ENCODE assay signal across 12 cellular contexts in genomic region chrX:13808865-13809264, GRCh38. TPM values are rescaled to one million over a fixed set of nuclear protein-coding genes. Genes with fewer than 3 reads are reported as not detected.
"Had no signal": no experiment of that assay in that cellular context is flagged by ENCODE, and none has a peak within 500 bp of the region (broad histone marks: within the 10 kb centered on the region; RNA-seq: fewer than 3 reads in every experiment).

No MANE protein-coding gene starts in this region.

- H3K27ac ChIP-seq: gastroesophageal sphincter, pancreas, spleen, upper lobe of right lung had no signal

- H3K4me3 ChIP-seq: gastroesophageal sphincter, pancreas, spleen, upper lobe of right lung had no signal

- H3K27me3 ChIP-seq: gastroesophageal sphincter, upper lobe of right lung had no signal

- H3K9me3 ChIP-seq: gastroesophageal sphincter, pancreas, spleen, upper lobe of right lung had no signal

- H3K36me3 ChIP-seq: gastroesophageal sphincter, pancreas, spleen, upper lobe of right lung had no signal

- FAIRE-seq: pancreas had no signal

- H3K4me1 ChIP-seq: pancreas, spleen, upper lobe of right lung had no signal

- DNase-seq: activated CD4-positive, CD25-positive, alpha-beta regulatory T cell treated with anti-CD3 and anti-CD28 coated beads, Interleukin-2, amount 50 U/mL, for 72 hours; activated naive CD4-positive, alpha-beta T cell treated with Interleukin-2 at 50 U/mL for 16 hours; activated T-cell treated with anti-CD3 and anti-CD28 coated beads for 4 hours; effector memory CD4-positive, alpha-beta T cell; islet precursor cell; naive thymus-derived CD8-positive, alpha-beta T cell; pancreas; spleen; stimulated activated naive CD8-positive, alpha-beta T cell treated with anti-CD3 and anti-CD28 coated beads, Interleukin-15, amount 100 ng/mL, for 72 hours; upper lobe of right lung had no signal

RNA-seq across cellular contexts. Expression of gene GPM6B, which starts 8.0 kb away (rescaled TPM):
- total RNA-seq: lung microvascular endothelial cell; naive thymus-derived CD8-positive, alpha-beta T cell had no signal
